16 cellular contexts compared by ENCODE assay signal in genomic region chr5:10747678-10748622, GRCh38. TPM values are rescaled to one million over a fixed set of nuclear protein-coding genes. Genes with fewer than 3 reads are reported as not detected.
DNase-seq lines count a peak whose midpoint lies in the region; ATAC-seq and TF ChIP-seq lines count a peak whose summit lies in the region.
"Had no signal": no experiment of that assay in that cellular context is flagged by ENCODE, and none has a peak within 500 bp of the region (broad histone marks: within the 10 kb centered on the region; RNA-seq: fewer than 3 reads in every experiment).

No MANE protein-coding gene starts in this region.

- H3K36me3 ChIP-seq in trophoblast cell (ENCODE audit: control insufficient read depth in 1 of 2, insufficient read depth in 2 of 2, low read length in 2 of 2): peaks cover 33 to 54% of the 10 kb centered on the region in 2 experiments
- peaks cover 63% of the 10 kb centered on the region for H3K36me3 ChIP-seq in Karpas-422 (ENCODE audit: insufficient read depth, low read length)

- no peak overlapping the region for H2BK120ac ChIP-seq in trophoblast cell (ENCODE audit: insufficient read depth, low read length, poor library complexity)

- H3K4ac ChIP-seq in trophoblast cell (ENCODE audit: low read depth, low read length): no peak overlapping the region

- no peak for TF ChIP-seq CTCF in chondrocyte (IDR thresholded peaks at IDR 0.05)

- peaks cover 36% of the 10 kb centered on the region for H3K36me3 Mint-ChIP-seq in chondrocyte (ENCODE audit: low read depth)
- H3K36me3 Mint-ChIP-seq in activated naive CD8-positive, alpha-beta T cell treated with anti-CD3 and anti-CD28 coated beads for 36 hours: peaks cover 35% of the 10 kb centered on the region

- H3K4me3 ChIP-seq in trophoblast cell (ENCODE audit: low read depth, low read length) (no peak overlapping the region), Karpas-422 (ENCODE audit: low read length) (no peak overlapping the region)

- H3K27ac Mint-ChIP-seq in chondrocyte (ENCODE audit: unreplicated experiment): peak overlapping the region; percentile 70
- H3K27ac Mint-ChIP-seq in activated naive CD8-positive, alpha-beta T cell treated with anti-CD3 and anti-CD28 coated beads for 36 hours: no peak overlapping the region
- H3K27ac Mint-ChIP-seq: activated CD8-positive, alpha-beta T cell treated with anti-CD3 and anti-CD28 coated beads for 36 hours; activated T-helper 2 cell treated with anti-CD3 and anti-CD28 coated beads, Interferon-gamma antibody, Interleukin-2, Interleukin-4, amounts not matched to agents 10 μg/mL and 5 μg/mL and 100 μg/mL, durations not matched to agents 14 hours and 24 hours and 36 hours had no signal

- peaks cover 5% of the 10 kb centered on the region for H3K9me3 Mint-ChIP-seq in chondrocyte (ENCODE audit: low read depth)
- no peaks in the 10 kb centered on the region for H3K9me3 Mint-ChIP-seq in activated naive CD8-positive, alpha-beta T cell treated with anti-CD3 and anti-CD28 coated beads for 36 hours
- H3K9me3 Mint-ChIP-seq: activated CD8-positive, alpha-beta T cell treated with anti-CD3 and anti-CD28 coated beads for 36 hours; activated T-helper 2 cell treated with anti-CD3 and anti-CD28 coated beads, Interferon-gamma antibody, Interleukin-2, Interleukin-4, amounts not matched to agents 10 μg/mL and 5 μg/mL and 100 μg/mL, durations not matched to agents 14 hours and 24 hours and 36 hours had no signal

- H3K14ac ChIP-seq in trophoblast cell (ENCODE audit: low read length): no peak overlapping the region

- peak overlapping the region; percentile 25 for H3K18ac ChIP-seq in trophoblast cell (ENCODE audit: low read length)

- H4K20me1 ChIP-seq in Karpas-422 (ENCODE audit: insufficient read depth, low read depth, low read length): peaks cover 31% of the 10 kb centered on the region

- no peaks in the 10 kb centered on the region for H3K27me3 Mint-ChIP-seq in chondrocyte (ENCODE audit: low read depth)
- no peaks in the 10 kb centered on the region for H3K27me3 Mint-ChIP-seq in activated naive CD8-positive, alpha-beta T cell treated with anti-CD3 and anti-CD28 coated beads for 36 hours
- H3K27me3 Mint-ChIP-seq: activated CD8-positive, alpha-beta T cell treated with anti-CD3 and anti-CD28 coated beads for 36 hours had no signal

- WGBS in trophoblast cell (ENCODE audit: extremely low coverage, insufficient coverage, insufficient read length): no CpG with 5 or more reads among the region's 9 CpGs

- H2BK5ac ChIP-seq in trophoblast cell (ENCODE audit: low read depth, low read length, poor library complexity): no peak overlapping the region

- ATAC-seq in GM18870 (IDR thresholded peaks at IDR 0.05; ENCODE audit: unreplicated experiment) (peak; percentile 61), HG02938 (IDR thresholded peaks at IDR 0.05; ENCODE audit: unreplicated experiment) (peak; percentile 63), GM18502 (IDR thresholded peaks at IDR 0.05; ENCODE audit: poor library complexity, unreplicated experiment) (no peak)
- ATAC-seq: activated CD8-positive, alpha-beta T cell treated with anti-CD3 and anti-CD28 coated beads for 36 hours; HCT116 had no signal

- no peak overlapping the region for H4K12ac ChIP-seq in trophoblast cell (ENCODE audit: low read depth, low read length)

- peaks cover 30% of the 10 kb centered on the region for H3K4me1 Mint-ChIP-seq in chondrocyte (ENCODE audit: low read depth)
- no peaks in the 10 kb centered on the region for H3K4me1 Mint-ChIP-seq in activated naive CD8-positive, alpha-beta T cell treated with anti-CD3 and anti-CD28 coated beads for 36 hours

- H3K27ac ChIP-seq in trophoblast cell (ENCODE audit: low read depth, low read length) (no peak overlapping the region), Karpas-422 (ENCODE audit: low read length) (no peak overlapping the region)

- H3K9me2 ChIP-seq in Karpas-422 (replicated peaks; ENCODE audit: insufficient read depth, low read length): no peaks in the 10 kb centered on the region

- H3K4me2 ChIP-seq in trophoblast cell (ENCODE audit: low read length) (no peak overlapping the region), Karpas-422 (ENCODE audit: low read depth, low read length, poor library complexity, severe bottlenecking) (no peak overlapping the region)

- no peak overlapping the region for H2AK5ac ChIP-seq in trophoblast cell (ENCODE audit: low read length)

- H4K8ac ChIP-seq in trophoblast cell (ENCODE audit: low read depth, low read length): no peak overlapping the region

- H4K91ac ChIP-seq in trophoblast cell (ENCODE audit: low read depth, low read length): no peak overlapping the region

- peaks cover 2% of the 10 kb centered on the region for H3K79me1 ChIP-seq in trophoblast cell (ENCODE audit: low read length)

- H3K27me3 ChIP-seq in trophoblast cell (ENCODE audit: insufficient read depth, low read length) (no peaks in the 10 kb centered on the region), Karpas-422 (ENCODE audit: low read length) (no peaks in the 10 kb centered on the region)

- H3K9me3 ChIP-seq in trophoblast cell (ENCODE audit: insufficient read depth, low read depth, low read length): no peaks in the 10 kb centered on the region
- H3K9me3 ChIP-seq in Karpas-422 (ENCODE audit: low read length): no peaks in the 10 kb centered on the region

- peaks cover 0 to 3% of the 10 kb centered on the region in 2 experiments for H3K4me1 ChIP-seq in trophoblast cell (ENCODE audit: control insufficient read depth in 1 of 2, insufficient read depth in 2 of 2, low read length in 2 of 2)
- H3K4me1 ChIP-seq in Karpas-422 (ENCODE audit: low read length): peaks cover 29% of the 10 kb centered on the region

- H3K4me3 Mint-ChIP-seq in chondrocyte (ENCODE audit: unreplicated experiment): no peak overlapping the region
- H3K4me3 Mint-ChIP-seq in activated naive CD8-positive, alpha-beta T cell treated with anti-CD3 and anti-CD28 coated beads for 36 hours: no peak overlapping the region
- H3K4me3 Mint-ChIP-seq: activated CD8-positive, alpha-beta T cell treated with anti-CD3 and anti-CD28 coated beads for 36 hours had no signal

- no peak overlapping the region for H3K9ac ChIP-seq in trophoblast cell (ENCODE audit: low read length)
- H3K9ac ChIP-seq in Karpas-422 (ENCODE audit: low read length): no peak overlapping the region

- no peak for DNase-seq in chondrocyte (ENCODE audit: low spot score)
- no peak for DNase-seq in trophoblast cell
- DNase-seq in activated naive CD8-positive, alpha-beta T cell treated with anti-CD3 and anti-CD28 coated beads for 36 hours: no peak
- no peak for DNase-seq in Karpas-422
- DNase-seq in activated CD8-positive, alpha-beta memory T cell treated with anti-CD3 and anti-CD28 coated beads, Interleukin-2, amount 50 U/mL, for 48 hours: no peak
- DNase-seq: activated CD8-positive, alpha-beta T cell treated with anti-CD3 and anti-CD28 coated beads for 36 hours; anterior cingulate cortex; midbrain; NCI-H1694; NCI-H526; posterior cingulate gyrus had no signal

- H2BK12ac ChIP-seq in trophoblast cell (ENCODE audit: low read length): no peak overlapping the region

- H2AFZ ChIP-seq in trophoblast cell (ENCODE audit: insufficient read depth, low read length, poor library complexity) (no peak overlapping the region), Karpas-422 (ENCODE audit: low read length) (no peak overlapping the region)

- no peak overlapping the region for H3K23ac ChIP-seq in trophoblast cell (ENCODE audit: low read length)

- H3K79me2 ChIP-seq in trophoblast cell (ENCODE audit: control insufficient read depth, insufficient read depth, low read length, poor library complexity) (no peaks in the 10 kb centered on the region), Karpas-422 (ENCODE audit: low read length) (peaks cover 90% of the 10 kb centered on the region)

RNA-seq across cellular contexts. Expression of gene DAP, which starts 13.1 kb away (rescaled TPM):
- total RNA-seq in chondrocyte: 210 to 235 TPM (median 234 TPM) in 3 replicates
- 175 and 176 TPM in 2 replicates for polyA plus RNA-seq in trophoblast cell (2013)
- 10 to 100 TPM; 53.2 to 53.4 TPM for total RNA-seq in activated naive CD8-positive, alpha-beta T cell treated with anti-CD3 and anti-CD28 coated beads for 36 hours
- 33.8 and 42.6 TPM in 2 replicates for total RNA-seq in Karpas-422 (2014; rRNA removed; shearing (Covaris generic); ENCODE audit: low replicate concordance)
